1 cellular context compared by ENCODE assay signal in the genomic region with DNA sequence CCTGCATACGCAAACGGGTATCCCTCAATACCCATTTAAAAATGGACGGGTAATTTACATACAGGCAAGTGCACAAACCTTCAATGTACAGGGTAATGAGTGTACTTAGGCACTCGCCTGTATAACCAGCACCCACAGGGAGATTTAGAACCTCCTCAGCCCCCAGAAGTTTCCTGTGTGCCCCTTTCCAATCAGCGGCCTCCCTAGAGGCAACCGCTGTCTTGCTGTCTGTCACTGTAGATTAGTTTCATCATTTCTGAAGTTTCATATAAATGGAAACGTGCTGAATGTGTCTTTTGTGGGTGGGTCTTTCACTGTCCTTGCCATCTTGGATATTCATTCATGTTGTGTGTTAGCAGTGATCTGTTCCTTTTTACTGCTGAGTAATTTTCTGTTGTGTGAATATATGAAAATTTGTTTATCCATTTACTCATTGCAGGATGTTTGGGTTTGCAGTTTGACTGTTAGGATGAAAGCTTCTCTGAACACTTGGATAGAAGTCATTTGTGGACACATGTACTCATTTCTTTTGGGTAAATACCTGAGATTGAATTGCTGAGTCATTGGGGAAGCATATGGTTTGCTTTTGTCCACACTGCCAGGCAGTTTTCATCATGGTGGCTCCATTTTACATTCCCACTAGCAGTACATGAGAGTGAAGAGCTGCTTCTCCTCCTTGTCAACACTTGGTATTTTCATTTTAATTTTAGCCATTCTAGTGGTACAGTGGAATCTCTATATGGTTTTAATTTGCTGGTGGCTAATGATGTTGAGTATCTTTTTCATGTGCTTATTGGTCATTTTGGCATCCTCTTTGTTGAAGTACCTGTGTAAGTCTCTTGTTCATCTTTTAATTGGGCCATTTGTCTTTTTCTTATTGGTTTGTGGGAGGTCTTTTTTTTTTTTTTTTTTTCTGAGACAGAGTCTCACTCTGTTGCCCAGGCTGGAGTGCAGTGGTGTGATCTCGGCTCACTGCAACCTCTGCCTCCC.
TF ChIP-seq lines count a peak whose summit lies in the region.

No MANE protein-coding gene starts in this region.

TF ChIP-seq in K562, 482 proteins besides CTCF, POLR2A, EP300 and RAD21 (continued from another document and continues in another):
- TF ChIP-seq, protein P1, sequence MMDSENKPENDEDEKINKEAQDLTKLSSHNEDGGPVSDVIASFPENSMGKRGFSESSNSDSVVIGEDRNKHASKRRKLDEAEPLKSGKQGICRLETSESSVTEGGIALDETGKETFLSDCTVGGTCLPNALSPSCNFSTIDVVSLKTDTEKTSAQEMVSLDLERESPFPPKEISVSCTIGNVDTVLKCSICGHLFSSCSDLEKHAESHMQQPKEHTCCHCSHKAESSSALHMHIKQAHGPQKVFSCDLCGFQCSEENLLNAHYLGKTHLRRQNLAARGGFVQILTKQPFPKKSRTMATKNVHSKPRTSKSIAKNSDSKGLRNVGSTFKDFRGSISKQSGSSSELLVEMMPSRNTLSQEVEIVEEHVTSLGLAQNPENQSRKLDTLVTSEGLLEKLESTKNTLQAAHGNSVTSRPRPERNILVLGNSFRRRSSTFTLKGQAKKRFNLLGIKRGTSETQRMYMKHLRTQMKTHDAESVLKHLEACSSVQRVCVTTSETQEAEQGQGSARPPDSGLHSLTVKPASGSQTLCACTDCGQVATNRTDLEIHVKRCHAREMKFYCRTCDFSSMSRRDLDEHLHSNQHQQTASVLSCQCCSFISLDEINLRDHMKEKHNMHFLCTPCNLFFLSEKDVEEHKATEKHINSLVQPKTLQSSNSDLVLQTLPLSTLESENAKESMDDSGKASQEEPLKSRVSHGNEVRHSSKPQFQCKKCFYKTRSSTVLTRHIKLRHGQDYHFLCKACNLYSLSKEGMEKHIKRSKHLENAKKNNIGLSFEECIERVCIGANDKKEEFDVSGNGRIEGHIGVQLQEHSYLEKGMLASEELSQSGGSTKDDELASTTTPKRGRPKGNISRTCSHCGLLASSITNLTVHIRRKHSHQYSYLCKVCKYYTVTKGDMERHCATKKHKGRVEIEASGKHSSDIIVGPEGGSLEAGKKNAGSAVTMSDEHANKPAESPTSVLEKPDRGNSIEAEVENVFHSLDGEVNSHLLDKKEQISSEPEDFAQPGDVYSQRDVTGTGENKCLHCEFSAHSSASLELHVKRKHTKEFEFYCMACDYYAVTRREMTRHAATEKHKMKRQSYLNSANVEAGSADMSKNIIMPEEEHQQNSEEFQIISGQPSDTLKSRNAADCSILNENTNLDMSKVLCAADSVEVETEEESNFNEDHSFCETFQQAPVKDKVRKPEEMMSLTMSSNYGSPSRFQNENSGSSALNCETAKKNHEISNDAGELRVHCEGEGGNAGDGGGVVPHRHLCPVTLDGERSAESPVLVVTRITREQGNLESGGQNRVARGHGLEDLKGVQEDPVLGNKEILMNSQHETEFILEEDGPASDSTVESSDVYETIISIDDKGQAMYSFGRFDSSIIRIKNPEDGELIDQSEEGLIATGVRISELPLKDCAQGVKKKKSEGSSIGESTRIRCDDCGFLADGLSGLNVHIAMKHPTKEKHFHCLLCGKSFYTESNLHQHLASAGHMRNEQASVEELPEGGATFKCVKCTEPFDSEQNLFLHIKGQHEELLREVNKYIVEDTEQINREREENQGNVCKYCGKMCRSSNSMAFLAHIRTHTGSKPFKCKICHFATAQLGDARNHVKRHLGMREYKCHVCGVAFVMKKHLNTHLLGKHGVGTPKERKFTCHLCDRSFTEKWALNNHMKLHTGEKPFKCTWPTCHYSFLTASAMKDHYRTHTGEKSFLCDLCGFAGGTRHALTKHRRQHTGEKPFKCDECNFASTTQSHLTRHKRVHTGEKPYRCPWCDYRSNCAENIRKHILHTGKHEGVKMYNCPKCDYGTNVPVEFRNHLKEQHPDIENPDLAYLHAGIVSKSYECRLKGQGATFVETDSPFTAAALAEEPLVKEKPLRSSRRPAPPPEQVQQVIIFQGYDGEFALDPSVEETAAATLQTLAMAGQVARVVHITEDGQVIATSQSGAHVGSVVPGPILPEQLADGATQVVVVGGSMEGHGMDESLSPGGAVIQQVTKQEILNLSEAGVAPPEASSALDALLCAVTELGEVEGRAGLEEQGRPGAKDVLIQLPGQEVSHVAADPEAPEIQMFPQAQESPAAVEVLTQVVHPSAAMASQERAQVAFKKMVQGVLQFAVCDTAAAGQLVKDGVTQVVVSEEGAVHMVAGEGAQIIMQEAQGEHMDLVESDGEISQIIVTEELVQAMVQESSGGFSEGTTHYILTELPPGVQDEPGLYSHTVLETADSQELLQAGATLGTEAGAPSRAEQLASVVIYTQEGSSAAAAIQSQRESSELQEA (IDR thresholded peaks at IDR 0.05; ENCODE audit: low read depth) = peak; percentile 76
- TF ChIP-seq TFAM (CRISPR knock-in tag; conservative IDR thresholded peaks at IDR 0.05) (no peak), HDAC6 (IDR thresholded peaks at IDR 0.05; ENCODE audit: low read depth, low read length) (no peak), ZNF347 (CRISPR knock-in tag; IDR thresholded peaks at IDR 0.05; ENCODE audit: low read depth) (no peak), CEBPG (CRISPR knock-in tag; IDR thresholded peaks at IDR 0.05) (peak; percentile 46; the same call in 1 of the 2 replicates), CEBPG (tag; conservative IDR thresholded peaks at IDR 0.05 in 1 of 2, IDR thresholded peaks at IDR 0.05 in 1 of 2) (no peak; a peak in 1 of 4 replicates), RBM25 (IDR thresholded peaks at IDR 0.05; ENCODE audit: low read depth, low read length, severe bottlenecking) (peak; percentile 90), LCOR (CRISPR knock-in tag; IDR thresholded peaks at IDR 0.05) (no peak), TEAD1 (CRISPR knock-in tag; IDR thresholded peaks at IDR 0.05) (no peak), EZH2 (IDR thresholded peaks at IDR 0.05; ENCODE audit: borderline replicate concordance, low read depth, low read length) (no peak), ADNP (tag; IDR thresholded peaks at IDR 0.05) (0 out of 2 replicates have a peak, but pooled peaks have one; percentile 15), SIN3B (IDR thresholded peaks at IDR 0.05; ENCODE audit: low read depth) (no peak), BCOR (IDR thresholded peaks at IDR 0.05) (peak; percentile 58), TAF7 (tag; IDR thresholded peaks at IDR 0.05) (no peak), ZNF707 (CRISPR knock-in tag; conservative IDR thresholded peaks at IDR 0.05) (no peak), MTA2 (IDR thresholded peaks at IDR 0.05; ENCODE audit: low read depth) (no peak), NUFIP1 (IDR thresholded peaks at IDR 0.05; ENCODE audit: partially characterized antibody) (peak; percentile 30), NCOA6 (IDR thresholded peaks at IDR 0.05) (no peak), U2AF2 (optimal IDR thresholded peaks at IDR 0.05; ENCODE audit: low read depth, low read length) (no peak), ZNF41 (CRISPR knock-in tag; conservative IDR thresholded peaks at IDR 0.05) (no peak), PRMT5 (CRISPR knock-in tag; IDR thresholded peaks at IDR 0.05) (no peak), TBL1XR1 (IDR thresholded peaks at IDR 0.05; ENCODE audit: low read length in 2 of 2) (no peak), FOXP1 (CRISPR knock-in tag; IDR thresholded peaks at IDR 0.05) (no peak), GABPB2 (CRISPR knock-in tag; conservative IDR thresholded peaks at IDR 0.05) (no peak), KLF13 (tag; IDR thresholded peaks at IDR 0.05; ENCODE audit: borderline replicate concordance, low read depth) (no peak), ZNF431 (CRISPR knock-in tag; IDR thresholded peaks at IDR 0.05) (no peak), DMBX1 (CRISPR knock-in tag; IDR thresholded peaks at IDR 0.05; ENCODE audit: borderline replicate concordance) (peak; percentile 65; the same call in 1 of the 2 replicates), SRSF1 (IDR thresholded peaks at IDR 0.05; ENCODE audit: low read depth, low read length) (no peak), FOXA3 (CRISPR knock-in tag; conservative IDR thresholded peaks at IDR 0.05 in 1 of 2, IDR thresholded peaks at IDR 0.05 in 1 of 2) (peak in 1 of 2 experiments; percentile 32; a peak in 1 of 4 replicates), HLTF (IDR thresholded peaks at IDR 0.05) (no peak), NBN (IDR thresholded peaks at IDR 0.05; ENCODE audit: low read depth) (no peak), ZNF76 (CRISPR knock-in tag; IDR thresholded peaks at IDR 0.05; ENCODE audit: borderline replicate concordance) (no peak), KLF10 (CRISPR knock-in tag; IDR thresholded peaks at IDR 0.05) (0 out of 2 replicates have a peak, but pooled peaks have one; percentile 7), NRF1 (conservative IDR thresholded peaks at IDR 0.05 in 1 of 2, IDR thresholded peaks at IDR 0.05 in 1 of 2) (no peak; a peak in 1 of 4 replicates), HDGF (IDR thresholded peaks at IDR 0.05) (peak; percentile 39; the same call in 1 of the 2 replicates), RBM14 (IDR thresholded peaks at IDR 0.05; ENCODE audit: borderline replicate concordance, insufficient read depth, low read depth, low read length) (no peak)
- TF ChIP-seq, protein P2, sequence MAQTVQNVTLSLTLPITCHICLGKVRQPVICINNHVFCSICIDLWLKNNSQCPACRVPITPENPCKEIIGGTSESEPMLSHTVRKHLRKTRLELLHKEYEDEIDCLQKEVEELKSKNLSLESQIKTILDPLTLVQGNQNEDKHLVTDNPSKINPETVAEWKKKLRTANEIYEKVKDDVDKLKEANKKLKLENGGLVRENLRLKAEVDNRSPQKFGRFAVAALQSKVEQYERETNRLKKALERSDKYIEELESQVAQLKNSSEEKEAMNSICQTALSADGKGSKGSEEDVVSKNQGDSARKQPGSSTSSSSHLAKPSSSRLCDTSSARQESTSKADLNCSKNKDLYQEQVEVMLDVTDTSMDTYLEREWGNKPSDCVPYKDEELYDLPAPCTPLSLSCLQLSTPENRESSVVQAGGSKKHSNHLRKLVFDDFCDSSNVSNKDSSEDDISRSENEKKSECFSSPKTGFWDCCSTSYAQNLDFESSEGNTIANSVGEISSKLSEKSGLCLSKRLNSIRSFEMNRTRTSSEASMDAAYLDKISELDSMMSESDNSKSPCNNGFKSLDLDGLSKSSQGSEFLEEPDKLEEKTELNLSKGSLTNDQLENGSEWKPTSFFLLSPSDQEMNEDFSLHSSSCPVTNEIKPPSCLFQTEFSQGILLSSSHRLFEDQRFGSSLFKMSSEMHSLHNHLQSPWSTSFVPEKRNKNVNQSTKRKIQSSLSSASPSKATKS (CRISPR knock-in tag; IDR thresholded peaks at IDR 0.05) = no peak
- TF ChIP-seq, protein P3, sequence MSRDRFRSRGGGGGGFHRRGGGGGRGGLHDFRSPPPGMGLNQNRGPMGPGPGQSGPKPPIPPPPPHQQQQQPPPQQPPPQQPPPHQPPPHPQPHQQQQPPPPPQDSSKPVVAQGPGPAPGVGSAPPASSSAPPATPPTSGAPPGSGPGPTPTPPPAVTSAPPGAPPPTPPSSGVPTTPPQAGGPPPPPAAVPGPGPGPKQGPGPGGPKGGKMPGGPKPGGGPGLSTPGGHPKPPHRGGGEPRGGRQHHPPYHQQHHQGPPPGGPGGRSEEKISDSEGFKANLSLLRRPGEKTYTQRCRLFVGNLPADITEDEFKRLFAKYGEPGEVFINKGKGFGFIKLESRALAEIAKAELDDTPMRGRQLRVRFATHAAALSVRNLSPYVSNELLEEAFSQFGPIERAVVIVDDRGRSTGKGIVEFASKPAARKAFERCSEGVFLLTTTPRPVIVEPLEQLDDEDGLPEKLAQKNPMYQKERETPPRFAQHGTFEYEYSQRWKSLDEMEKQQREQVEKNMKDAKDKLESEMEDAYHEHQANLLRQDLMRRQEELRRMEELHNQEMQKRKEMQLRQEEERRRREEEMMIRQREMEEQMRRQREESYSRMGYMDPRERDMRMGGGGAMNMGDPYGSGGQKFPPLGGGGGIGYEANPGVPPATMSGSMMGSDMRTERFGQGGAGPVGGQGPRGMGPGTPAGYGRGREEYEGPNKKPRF (IDR thresholded peaks at IDR 0.05; ENCODE audit: low read depth, low read length) = no peak
- TF ChIP-seq, protein P4, sequence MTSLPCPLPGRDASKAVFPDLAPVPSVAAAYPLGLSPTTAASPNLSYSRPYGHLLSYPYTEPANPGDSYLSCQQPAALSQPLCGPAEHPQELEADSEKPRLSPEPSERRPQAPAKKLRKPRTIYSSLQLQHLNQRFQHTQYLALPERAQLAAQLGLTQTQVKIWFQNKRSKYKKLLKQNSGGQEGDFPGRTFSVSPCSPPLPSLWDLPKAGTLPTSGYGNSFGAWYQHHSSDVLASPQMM (CRISPR knock-in tag; IDR thresholded peaks at IDR 0.05) = no peak
- TF ChIP-seq, protein P5, sequence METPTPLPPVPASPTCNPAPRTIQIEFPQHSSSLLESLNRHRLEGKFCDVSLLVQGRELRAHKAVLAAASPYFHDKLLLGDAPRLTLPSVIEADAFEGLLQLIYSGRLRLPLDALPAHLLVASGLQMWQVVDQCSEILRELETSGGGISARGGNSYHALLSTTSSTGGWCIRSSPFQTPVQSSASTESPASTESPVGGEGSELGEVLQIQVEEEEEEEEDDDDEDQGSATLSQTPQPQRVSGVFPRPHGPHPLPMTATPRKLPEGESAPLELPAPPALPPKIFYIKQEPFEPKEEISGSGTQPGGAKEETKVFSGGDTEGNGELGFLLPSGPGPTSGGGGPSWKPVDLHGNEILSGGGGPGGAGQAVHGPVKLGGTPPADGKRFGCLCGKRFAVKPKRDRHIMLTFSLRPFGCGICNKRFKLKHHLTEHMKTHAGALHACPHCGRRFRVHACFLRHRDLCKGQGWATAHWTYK (CRISPR knock-in tag; IDR thresholded peaks at IDR 0.05) = 0 out of 2 replicates have a peak, but pooled peaks have one; percentile 32
- TF ChIP-seq, protein P6, sequence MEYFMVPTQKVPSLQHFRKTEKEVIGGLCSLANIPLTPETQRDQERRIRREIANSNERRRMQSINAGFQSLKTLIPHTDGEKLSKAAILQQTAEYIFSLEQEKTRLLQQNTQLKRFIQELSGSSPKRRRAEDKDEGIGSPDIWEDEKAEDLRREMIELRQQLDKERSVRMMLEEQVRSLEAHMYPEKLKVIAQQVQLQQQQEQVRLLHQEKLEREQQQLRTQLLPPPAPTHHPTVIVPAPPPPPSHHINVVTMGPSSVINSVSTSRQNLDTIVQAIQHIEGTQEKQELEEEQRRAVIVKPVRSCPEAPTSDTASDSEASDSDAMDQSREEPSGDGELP (CRISPR knock-in tag; IDR thresholded peaks at IDR 0.05; ENCODE audit: borderline replicate concordance) = no peak
- TF ChIP-seq, protein P7, sequence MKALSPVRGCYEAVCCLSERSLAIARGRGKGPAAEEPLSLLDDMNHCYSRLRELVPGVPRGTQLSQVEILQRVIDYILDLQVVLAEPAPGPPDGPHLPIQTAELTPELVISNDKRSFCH (CRISPR knock-in tag; IDR thresholded peaks at IDR 0.05) = no peak
- TF ChIP-seq, protein P7 (tag; IDR thresholded peaks at IDR 0.05) = peak; percentile 32; the same call in 1 of the 2 replicates
- TF ChIP-seq, protein P8, sequence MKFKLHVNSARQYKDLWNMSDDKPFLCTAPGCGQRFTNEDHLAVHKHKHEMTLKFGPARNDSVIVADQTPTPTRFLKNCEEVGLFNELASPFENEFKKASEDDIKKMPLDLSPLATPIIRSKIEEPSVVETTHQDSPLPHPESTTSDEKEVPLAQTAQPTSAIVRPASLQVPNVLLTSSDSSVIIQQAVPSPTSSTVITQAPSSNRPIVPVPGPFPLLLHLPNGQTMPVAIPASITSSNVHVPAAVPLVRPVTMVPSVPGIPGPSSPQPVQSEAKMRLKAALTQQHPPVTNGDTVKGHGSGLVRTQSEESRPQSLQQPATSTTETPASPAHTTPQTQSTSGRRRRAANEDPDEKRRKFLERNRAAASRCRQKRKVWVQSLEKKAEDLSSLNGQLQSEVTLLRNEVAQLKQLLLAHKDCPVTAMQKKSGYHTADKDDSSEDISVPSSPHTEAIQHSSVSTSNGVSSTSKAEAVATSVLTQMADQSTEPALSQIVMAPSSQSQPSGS (CRISPR knock-in tag; IDR thresholded peaks at IDR 0.05) = no peak
